Comparison of ENCODE assay signal across 1 cellular context in genomic region chr11:6232899-6233298, GRCh38.
TF ChIP-seq lines count a peak whose summit lies in the region.

No MANE protein-coding gene starts in this region.

TF ChIP-seq in A549, 52 proteins besides CTCF, POLR2A, EP300 and RAD21:
- no peak for TF ChIP-seq HOXA7 (CRISPR knock-in tag; IDR thresholded peaks at IDR 0.05)
